Comparison of ENCODE assay signal across 8 cellular contexts in genomic region chr13:31162151-31163008, GRCh38. TPM values are rescaled to one million over a fixed set of nuclear protein-coding genes. Genes with fewer than 3 reads are reported as not detected.
A peak's percentile ranks its signal among the peaks of the same experiment; 100 is the strongest.
DNase-seq lines count a peak whose midpoint lies in the region; ATAC-seq and TF ChIP-seq lines count a peak whose summit lies in the region.

No MANE protein-coding gene starts in this region.

- H3K4me3 ChIP-seq in choroid plexus epithelial cell (ENCODE audit: low read depth, low read length) (peak overlapping the region; percentile 84), kidney epithelial cell (ENCODE audit: low read depth, low read length) (peak overlapping the region; percentile 84)

- DNase-seq in Ammon's horn (ENCODE audit: low spot score) (peak; percentile 98), NCI-H446 treated with DMSO at 0.1 percent for 48 hours (lab: John Stamatoyannopoulos, UW) (peak; percentile 97), choroid plexus epithelial cell (ENCODE audit: low read depth) (peak; percentile 99), kidney epithelial cell (ENCODE audit: low read depth) (peak; percentile 95)
- DNase-seq in activated CD4-positive, CD25-positive, alpha-beta regulatory T cell treated with anti-CD3 and anti-CD28 coated beads, Interleukin-2, amount 50 U/mL, for 72 hours, result peak; percentile 87
- DNase-seq in stimulated activated CD4-positive, alpha-beta T cell treated with anti-CD3 and anti-CD28 coated beads, Interleukin-15, amount 100 ng/mL, for 48 hours (ENCODE audit: low read depth in 2 of 2), result peak; percentile 89 to 93

- no peak for TF ChIP-seq CTCF in choroid plexus epithelial cell (conservative IDR thresholded peaks at IDR 0.05; ENCODE audit: low read depth, low read length)
- no peak for TF ChIP-seq CTCF in kidney epithelial cell (IDR thresholded peaks at IDR 0.05; ENCODE audit: insufficient read depth, low read length, poor library complexity, severe bottlenecking)

- ATAC-seq in GM19043 (IDR thresholded peaks at IDR 0.05; ENCODE audit: low read depth, unreplicated experiment), result peak; percentile 77
- peak; percentile 85 for ATAC-seq in HG03378 (IDR thresholded peaks at IDR 0.05; ENCODE audit: unreplicated experiment)

- no peaks in the 10 kb centered on the region for H3K36me3 ChIP-seq in kidney epithelial cell (ENCODE audit: control insufficient read depth, insufficient read depth, low read length)

- no peaks in the 10 kb centered on the region for H3K27me3 ChIP-seq in kidney epithelial cell (ENCODE audit: control insufficient read depth, insufficient read depth, low read length)

RNA-seq across cellular contexts. Expression of gene HSPH1, which starts 0.7 kb away (rescaled TPM):
- 51.4 and 52.3 TPM in 2 replicates for total RNA-seq in kidney epithelial cell

RNA-seq across cellular contexts. Expression of gene B3GLCT, which starts 37.4 kb away (rescaled TPM):
- 14.1 and 18.1 TPM in 2 replicates for total RNA-seq in kidney epithelial cell

Comparison
In these comparisons a context has a peak if more than half of its experiments do, and no peak if none do; other contexts are left out.
1. Peak in every context shown above with its lines: DNase-seq, ATAC-seq and H3K4me3 ChIP-seq.